Comparison of ENCODE assay signal across 1 cellular context in the genomic region with DNA sequence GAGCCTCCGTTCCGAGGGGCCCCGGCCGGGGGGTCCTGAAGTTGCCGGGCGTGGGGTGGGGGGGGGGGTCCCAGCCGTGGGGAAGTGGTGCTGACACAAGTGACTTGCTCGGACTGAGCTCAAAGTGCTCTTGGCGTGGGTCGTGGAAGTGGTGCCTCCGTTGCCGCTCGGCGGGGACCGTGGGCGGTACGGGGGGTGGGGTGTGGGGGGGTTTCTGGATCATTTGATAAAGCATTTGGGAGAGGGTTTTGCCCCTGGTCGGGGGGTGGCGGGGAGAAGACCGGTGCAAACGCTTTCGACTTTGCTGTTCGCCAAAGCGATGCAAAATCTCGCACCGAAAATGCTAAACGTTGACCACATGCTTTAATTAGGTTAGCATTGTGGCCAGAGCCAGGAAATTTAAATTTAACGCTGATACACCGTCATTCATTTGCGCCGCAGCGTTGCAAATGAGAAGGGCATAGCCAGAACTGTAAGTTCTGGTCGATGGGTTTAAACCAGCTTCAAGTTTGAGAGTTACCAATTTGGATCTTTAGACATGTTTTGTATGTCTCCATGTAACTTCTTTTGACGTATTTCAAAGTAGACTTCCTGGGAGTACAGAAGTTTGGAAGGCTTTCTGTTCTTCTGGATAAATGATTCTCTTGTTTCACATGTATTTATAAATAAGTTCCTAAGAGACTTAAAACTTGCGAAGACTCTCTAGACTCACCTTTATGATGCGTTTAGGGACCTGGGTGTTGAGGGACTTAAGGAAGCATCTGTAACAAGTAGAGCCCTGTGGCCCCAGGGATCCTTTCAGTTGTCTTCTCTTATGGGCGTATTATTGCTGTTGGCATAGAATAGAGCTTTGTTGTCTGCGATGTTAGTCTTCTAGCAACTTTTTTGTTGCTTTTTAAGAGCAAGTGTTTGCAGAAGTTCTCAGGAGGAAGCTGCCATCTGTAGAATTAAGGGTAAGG.
A peak's percentile ranks its signal among the peaks of the same experiment; 100 is the strongest.
TF ChIP-seq lines count a peak whose summit lies in the region.

No MANE protein-coding gene starts in this region.

TF ChIP-seq in K562, 482 proteins besides CTCF, POLR2A, EP300 and RAD21 (continued from another document):
- TF ChIP-seq, protein P1, sequence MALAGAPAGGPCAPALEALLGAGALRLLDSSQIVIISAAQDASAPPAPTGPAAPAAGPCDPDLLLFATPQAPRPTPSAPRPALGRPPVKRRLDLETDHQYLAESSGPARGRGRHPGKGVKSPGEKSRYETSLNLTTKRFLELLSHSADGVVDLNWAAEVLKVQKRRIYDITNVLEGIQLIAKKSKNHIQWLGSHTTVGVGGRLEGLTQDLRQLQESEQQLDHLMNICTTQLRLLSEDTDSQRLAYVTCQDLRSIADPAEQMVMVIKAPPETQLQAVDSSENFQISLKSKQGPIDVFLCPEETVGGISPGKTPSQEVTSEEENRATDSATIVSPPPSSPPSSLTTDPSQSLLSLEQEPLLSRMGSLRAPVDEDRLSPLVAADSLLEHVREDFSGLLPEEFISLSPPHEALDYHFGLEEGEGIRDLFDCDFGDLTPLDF (CRISPR knock-in tag; IDR thresholded peaks at IDR 0.05): no peak
- no peak for TF ChIP-seq ZNF124 (CRISPR knock-in tag; IDR thresholded peaks at IDR 0.05)
- TF ChIP-seq DPF2 (IDR thresholded peaks at IDR 0.05): no peak
- TF ChIP-seq, protein P2, sequence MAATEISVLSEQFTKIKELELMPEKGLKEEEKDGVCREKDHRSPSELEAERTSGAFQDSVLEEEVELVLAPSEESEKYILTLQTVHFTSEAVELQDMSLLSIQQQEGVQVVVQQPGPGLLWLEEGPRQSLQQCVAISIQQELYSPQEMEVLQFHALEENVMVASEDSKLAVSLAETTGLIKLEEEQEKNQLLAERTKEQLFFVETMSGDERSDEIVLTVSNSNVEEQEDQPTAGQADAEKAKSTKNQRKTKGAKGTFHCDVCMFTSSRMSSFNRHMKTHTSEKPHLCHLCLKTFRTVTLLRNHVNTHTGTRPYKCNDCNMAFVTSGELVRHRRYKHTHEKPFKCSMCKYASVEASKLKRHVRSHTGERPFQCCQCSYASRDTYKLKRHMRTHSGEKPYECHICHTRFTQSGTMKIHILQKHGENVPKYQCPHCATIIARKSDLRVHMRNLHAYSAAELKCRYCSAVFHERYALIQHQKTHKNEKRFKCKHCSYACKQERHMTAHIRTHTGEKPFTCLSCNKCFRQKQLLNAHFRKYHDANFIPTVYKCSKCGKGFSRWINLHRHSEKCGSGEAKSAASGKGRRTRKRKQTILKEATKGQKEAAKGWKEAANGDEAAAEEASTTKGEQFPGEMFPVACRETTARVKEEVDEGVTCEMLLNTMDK (IDR thresholded peaks at IDR 0.05; ENCODE audit: borderline replicate concordance, insufficient read depth, low read depth, low read length, poor library complexity, severe bottlenecking): no peak
- TF ChIP-seq ESRRB (CRISPR knock-in tag; IDR thresholded peaks at IDR 0.05; ENCODE audit: borderline replicate concordance): no peak
- no peak for TF ChIP-seq WHSC1 (IDR thresholded peaks at IDR 0.05; ENCODE audit: low read length)
- TF ChIP-seq ATF1 (CRISPR knock-in tag; IDR thresholded peaks at IDR 0.05): no peak
- peak; percentile 67 for TF ChIP-seq ATF1 (tag; IDR thresholded peaks at IDR 0.05)
- TF ChIP-seq ZNF324 (CRISPR knock-in tag; IDR thresholded peaks at IDR 0.05): no peak
- TF ChIP-seq, protein P3, sequence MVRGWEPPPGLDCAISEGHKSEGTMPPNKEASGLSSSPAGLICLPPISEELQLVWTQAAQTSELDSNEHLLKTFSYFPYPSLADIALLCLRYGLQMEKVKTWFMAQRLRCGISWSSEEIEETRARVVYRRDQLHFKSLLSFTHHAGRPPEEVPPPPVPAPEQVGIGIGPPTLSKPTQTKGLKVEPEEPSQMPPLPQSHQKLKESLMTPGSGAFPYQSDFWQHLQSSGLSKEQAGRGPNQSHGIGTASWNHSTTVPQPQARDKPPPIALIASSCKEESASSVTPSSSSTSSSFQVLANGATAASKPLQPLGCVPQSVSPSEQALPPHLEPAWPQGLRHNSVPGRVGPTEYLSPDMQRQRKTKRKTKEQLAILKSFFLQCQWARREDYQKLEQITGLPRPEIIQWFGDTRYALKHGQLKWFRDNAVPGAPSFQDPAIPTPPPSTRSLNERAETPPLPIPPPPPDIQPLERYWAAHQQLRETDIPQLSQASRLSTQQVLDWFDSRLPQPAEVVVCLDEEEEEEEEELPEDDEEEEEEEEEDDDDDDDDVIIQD (CRISPR knock-in tag; IDR thresholded peaks at IDR 0.05): no peak
- TF ChIP-seq ILF3 (IDR thresholded peaks at IDR 0.05; ENCODE audit: borderline replicate concordance): no peak
- TF ChIP-seq ZFP36 (IDR thresholded peaks at IDR 0.05; ENCODE audit: low read depth, low read length, partially characterized antibody): no peak
- no peak for TF ChIP-seq ZZZ3 (IDR thresholded peaks at IDR 0.05)
- no peak for TF ChIP-seq ZKSCAN3 (CRISPR knock-in tag; IDR thresholded peaks at IDR 0.05)
- TF ChIP-seq, protein P4, sequence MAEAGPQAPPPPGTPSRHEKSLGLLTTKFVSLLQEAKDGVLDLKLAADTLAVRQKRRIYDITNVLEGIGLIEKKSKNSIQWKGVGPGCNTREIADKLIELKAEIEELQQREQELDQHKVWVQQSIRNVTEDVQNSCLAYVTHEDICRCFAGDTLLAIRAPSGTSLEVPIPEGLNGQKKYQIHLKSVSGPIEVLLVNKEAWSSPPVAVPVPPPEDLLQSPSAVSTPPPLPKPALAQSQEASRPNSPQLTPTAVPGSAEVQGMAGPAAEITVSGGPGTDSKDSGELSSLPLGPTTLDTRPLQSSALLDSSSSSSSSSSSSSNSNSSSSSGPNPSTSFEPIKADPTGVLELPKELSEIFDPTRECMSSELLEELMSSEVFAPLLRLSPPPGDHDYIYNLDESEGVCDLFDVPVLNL (CRISPR knock-in tag; IDR thresholded peaks at IDR 0.05; ENCODE audit: low read depth): no peak
- TF ChIP-seq L3MBTL2 (IDR thresholded peaks at IDR 0.05): peak; percentile 28; the same call in 1 of the 2 replicates
- TF ChIP-seq MECOM (CRISPR knock-in tag; IDR thresholded peaks at IDR 0.05): no peak
- no peak for TF ChIP-seq SNRNP70 (optimal IDR thresholded peaks at IDR 0.05; ENCODE audit: low read depth, low read length)
- TF ChIP-seq ZNF551 (CRISPR knock-in tag; IDR thresholded peaks at IDR 0.05): no peak
- no peak for TF ChIP-seq PHF21A (IDR thresholded peaks at IDR 0.05; ENCODE audit: borderline replicate concordance, low read depth)
- TF ChIP-seq ZBTB7A (IDR thresholded peaks at IDR 0.05; ENCODE audit: borderline replicate concordance, control insufficient read depth, low read depth, low read length): no peak
- TF ChIP-seq ZNF212 (CRISPR knock-in tag; IDR thresholded peaks at IDR 0.05): no peak
- no peak for TF ChIP-seq NR3C1 (CRISPR knock-in tag; IDR thresholded peaks at IDR 0.05)
- TF ChIP-seq PTTG1 (tag; IDR thresholded peaks at IDR 0.05; ENCODE audit: low read depth): no peak
- TF ChIP-seq ETV5 (CRISPR knock-in tag; IDR thresholded peaks at IDR 0.05; ENCODE audit: low read depth): no peak
- no peak for TF ChIP-seq RBM22 (IDR thresholded peaks at IDR 0.05; ENCODE audit: low read depth, low read length, poor library complexity, severe bottlenecking)
- TF ChIP-seq ZBED1 (IDR thresholded peaks at IDR 0.05): no peak
- TF ChIP-seq ARNT (IDR thresholded peaks at IDR 0.05): 0 out of 4 replicates have a peak, but pooled peaks of 1 of the 2 experiments have one; percentile 27
- no peak for TF ChIP-seq FOXA3 (CRISPR knock-in tag; conservative IDR thresholded peaks at IDR 0.05 in 1 of 2, IDR thresholded peaks at IDR 0.05 in 1 of 2)
- TF ChIP-seq, protein P5, sequence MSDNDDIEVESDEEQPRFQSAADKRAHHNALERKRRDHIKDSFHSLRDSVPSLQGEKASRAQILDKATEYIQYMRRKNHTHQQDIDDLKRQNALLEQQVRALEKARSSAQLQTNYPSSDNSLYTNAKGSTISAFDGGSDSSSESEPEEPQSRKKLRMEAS (CRISPR knock-in tag; IDR thresholded peaks at IDR 0.05): 0 out of 2 replicates have a peak, but pooled peaks have one; percentile 19
- no peak for TF ChIP-seq SIN3B (IDR thresholded peaks at IDR 0.05; ENCODE audit: low read depth)
- TF ChIP-seq EP400 (IDR thresholded peaks at IDR 0.05): peak; percentile 51; the same call in 1 of the 2 replicates
- peak; percentile 27; the same call in 1 of the 2 replicates for TF ChIP-seq ZBTB40 (IDR thresholded peaks at IDR 0.05)
- TF ChIP-seq ZBTB40 (CRISPR knock-in tag; IDR thresholded peaks at IDR 0.05): no peak
- TF ChIP-seq SMAD1 (IDR thresholded peaks at IDR 0.05; ENCODE audit: low read depth, low read length, partially characterized antibody): no peak
- no peak for TF ChIP-seq ZNF511 (CRISPR knock-in tag; IDR thresholded peaks at IDR 0.05)
- no peak for TF ChIP-seq GTF2E2 (tag; IDR thresholded peaks at IDR 0.05)
